ENCODE assay signal across 1 cellular context in the genomic region with DNA sequence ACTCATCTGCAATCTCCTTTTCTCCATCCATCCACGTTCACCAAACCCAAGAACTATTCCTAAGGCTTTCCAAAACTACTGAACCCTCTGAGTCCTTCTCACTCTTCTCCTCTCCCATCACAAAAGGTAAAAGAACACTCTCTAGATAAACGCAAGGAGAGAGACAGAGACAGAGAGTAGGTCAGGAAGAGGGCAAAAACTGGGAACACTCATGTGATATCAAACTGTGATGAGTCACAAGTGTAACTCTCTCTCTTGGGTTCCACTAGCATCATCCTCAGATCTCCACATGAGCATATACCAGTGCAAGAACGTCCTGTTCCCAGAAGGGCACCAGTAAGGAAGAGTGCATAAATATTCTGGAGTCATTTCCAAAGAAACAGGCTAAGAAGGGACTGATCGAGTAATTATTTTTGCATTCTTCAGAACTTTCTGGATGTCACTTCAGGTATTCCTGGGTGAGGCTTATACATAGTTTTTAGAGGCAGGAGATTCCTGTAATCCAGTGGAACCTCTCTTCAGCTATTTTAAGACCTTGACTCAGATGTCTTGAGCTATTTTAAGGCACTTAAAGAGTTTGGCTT.
TF ChIP-seq lines count a peak whose summit lies in the region.

No MANE protein-coding gene starts in this region.

TF ChIP-seq in K562, 482 proteins besides CTCF, POLR2A, EP300 and RAD21 (continues in another document):
- TF ChIP-seq, protein P1, sequence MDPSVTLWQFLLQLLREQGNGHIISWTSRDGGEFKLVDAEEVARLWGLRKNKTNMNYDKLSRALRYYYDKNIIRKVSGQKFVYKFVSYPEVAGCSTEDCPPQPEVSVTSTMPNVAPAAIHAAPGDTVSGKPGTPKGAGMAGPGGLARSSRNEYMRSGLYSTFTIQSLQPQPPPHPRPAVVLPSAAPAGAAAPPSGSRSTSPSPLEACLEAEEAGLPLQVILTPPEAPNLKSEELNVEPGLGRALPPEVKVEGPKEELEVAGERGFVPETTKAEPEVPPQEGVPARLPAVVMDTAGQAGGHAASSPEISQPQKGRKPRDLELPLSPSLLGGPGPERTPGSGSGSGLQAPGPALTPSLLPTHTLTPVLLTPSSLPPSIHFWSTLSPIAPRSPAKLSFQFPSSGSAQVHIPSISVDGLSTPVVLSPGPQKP (CRISPR knock-in tag; IDR thresholded peaks at IDR 0.05) = no peak
- TF ChIP-seq ATF4 (CRISPR knock-in tag; IDR thresholded peaks at IDR 0.05) (no peak), JUND (IDR thresholded peaks at IDR 0.05; ENCODE audit: borderline replicate concordance, low read depth, low read length) (peak; percentile 92), JUND (tag; IDR thresholded peaks at IDR 0.05; ENCODE audit: borderline replicate concordance, low read depth, low read length) (peak; percentile 84; the same call in 2 of the 3 replicates), HDAC1 (IDR thresholded peaks at IDR 0.05) (0 out of 4 replicates have a peak, but pooled peaks of 1 of the 2 experiments have one; percentile 46), NBN (IDR thresholded peaks at IDR 0.05; ENCODE audit: low read depth) (0 out of 2 replicates have a peak, but pooled peaks have one; percentile 25), TAF7 (tag; IDR thresholded peaks at IDR 0.05) (no peak), NCOA6 (IDR thresholded peaks at IDR 0.05) (no peak), ZBTB12 (CRISPR knock-in tag; IDR thresholded peaks at IDR 0.05) (no peak), ZNF175 (CRISPR knock-in tag; IDR thresholded peaks at IDR 0.05; ENCODE audit: low read depth) (no peak), CREB1 (IDR thresholded peaks at IDR 0.05) (no peak), CREB1 (CRISPR knock-in tag; IDR thresholded peaks at IDR 0.05) (no peak), ZBTB8A (IDR thresholded peaks at IDR 0.05; ENCODE audit: partially characterized antibody) (no peak), CTBP1 (IDR thresholded peaks at IDR 0.05; ENCODE audit: borderline replicate concordance) (peak; percentile 69; the same call in 1 of the 2 replicates), ZNF444 (CRISPR knock-in tag; IDR thresholded peaks at IDR 0.05) (no peak), PATZ1 (CRISPR knock-in tag; IDR thresholded peaks at IDR 0.05; ENCODE audit: borderline replicate concordance) (no peak), CEBPG (CRISPR knock-in tag; IDR thresholded peaks at IDR 0.05) (peak; percentile 27; the same call in 1 of the 2 replicates), CEBPG (tag; conservative IDR thresholded peaks at IDR 0.05 in 1 of 2, IDR thresholded peaks at IDR 0.05 in 1 of 2) (no peak), SMARCB1 (IDR thresholded peaks at IDR 0.05; ENCODE audit: insufficient read length, low read depth) (no peak), GABPB2 (CRISPR knock-in tag; conservative IDR thresholded peaks at IDR 0.05) (no peak), FOSL1 (tag; conservative IDR thresholded peaks at IDR 0.05) (peak; percentile 95), PYGO2 (tag; IDR thresholded peaks at IDR 0.05) (no peak), U2AF1 (optimal IDR thresholded peaks at IDR 0.05; ENCODE audit: low read depth, low read length) (no peak), ZNF146 (CRISPR knock-in tag; IDR thresholded peaks at IDR 0.05; ENCODE audit: unreplicated experiment) (no peak), BRD9 (IDR thresholded peaks at IDR 0.05; ENCODE audit: low read depth, partially characterized antibody) (peak; percentile 37), CBFA2T2 (conservative IDR thresholded peaks at IDR 0.05) (no peak), ZNF124 (CRISPR knock-in tag; IDR thresholded peaks at IDR 0.05) (no peak), ZNF263 (CRISPR knock-in tag; IDR thresholded peaks at IDR 0.05; ENCODE audit: borderline replicate concordance) (no peak), ZBTB7A (IDR thresholded peaks at IDR 0.05; ENCODE audit: borderline replicate concordance, control insufficient read depth, low read depth, low read length) (no peak), ZNF12 (CRISPR knock-in tag; IDR thresholded peaks at IDR 0.05) (no peak), SAP30 (IDR thresholded peaks at IDR 0.05; ENCODE audit: borderline replicate concordance, insufficient read depth, low read depth, low read length, poor library complexity, severe bottlenecking) (no peak)
- TF ChIP-seq, protein P2, sequence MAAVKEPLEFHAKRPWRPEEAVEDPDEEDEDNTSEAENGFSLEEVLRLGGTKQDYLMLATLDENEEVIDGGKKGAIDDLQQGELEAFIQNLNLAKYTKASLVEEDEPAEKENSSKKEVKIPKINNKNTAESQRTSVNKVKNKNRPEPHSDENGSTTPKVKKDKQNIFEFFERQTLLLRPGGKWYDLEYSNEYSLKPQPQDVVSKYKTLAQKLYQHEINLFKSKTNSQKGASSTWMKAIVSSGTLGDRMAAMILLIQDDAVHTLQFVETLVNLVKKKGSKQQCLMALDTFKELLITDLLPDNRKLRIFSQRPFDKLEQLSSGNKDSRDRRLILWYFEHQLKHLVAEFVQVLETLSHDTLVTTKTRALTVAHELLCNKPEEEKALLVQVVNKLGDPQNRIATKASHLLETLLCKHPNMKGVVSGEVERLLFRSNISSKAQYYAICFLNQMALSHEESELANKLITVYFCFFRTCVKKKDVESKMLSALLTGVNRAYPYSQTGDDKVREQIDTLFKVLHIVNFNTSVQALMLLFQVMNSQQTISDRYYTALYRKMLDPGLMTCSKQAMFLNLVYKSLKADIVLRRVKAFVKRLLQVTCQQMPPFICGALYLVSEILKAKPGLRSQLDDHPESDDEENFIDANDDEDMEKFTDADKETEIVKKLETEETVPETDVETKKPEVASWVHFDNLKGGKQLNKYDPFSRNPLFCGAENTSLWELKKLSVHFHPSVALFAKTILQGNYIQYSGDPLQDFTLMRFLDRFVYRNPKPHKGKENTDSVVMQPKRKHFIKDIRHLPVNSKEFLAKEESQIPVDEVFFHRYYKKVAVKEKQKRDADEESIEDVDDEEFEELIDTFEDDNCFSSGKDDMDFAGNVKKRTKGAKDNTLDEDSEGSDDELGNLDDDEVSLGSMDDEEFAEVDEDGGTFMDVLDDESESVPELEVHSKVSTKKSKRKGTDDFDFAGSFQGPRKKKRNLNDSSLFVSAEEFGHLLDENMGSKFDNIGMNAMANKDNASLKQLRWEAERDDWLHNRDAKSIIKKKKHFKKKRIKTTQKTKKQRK (IDR thresholded peaks at IDR 0.05; ENCODE audit: borderline replicate concordance, low read depth, low read length) = no peak
- TF ChIP-seq, protein P3, sequence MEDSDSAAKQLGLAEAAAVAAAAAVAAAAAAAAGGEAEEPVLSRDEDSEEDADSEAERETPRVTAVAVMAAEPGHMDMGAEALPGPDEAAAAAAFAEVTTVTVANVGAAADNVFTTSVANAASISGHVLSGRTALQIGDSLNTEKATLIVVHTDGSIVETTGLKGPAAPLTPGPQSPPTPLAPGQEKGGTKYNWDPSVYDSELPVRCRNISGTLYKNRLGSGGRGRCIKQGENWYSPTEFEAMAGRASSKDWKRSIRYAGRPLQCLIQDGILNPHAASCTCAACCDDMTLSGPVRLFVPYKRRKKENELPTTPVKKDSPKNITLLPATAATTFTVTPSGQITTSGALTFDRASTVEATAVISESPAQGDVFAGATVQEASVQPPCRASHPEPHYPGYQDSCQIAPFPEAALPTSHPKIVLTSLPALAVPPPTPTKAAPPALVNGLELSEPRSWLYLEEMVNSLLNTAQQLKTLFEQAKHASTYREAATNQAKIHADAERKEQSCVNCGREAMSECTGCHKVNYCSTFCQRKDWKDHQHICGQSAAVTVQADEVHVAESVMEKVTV (CRISPR knock-in tag; IDR thresholded peaks at IDR 0.05) = no peak
- TF ChIP-seq, protein P4, sequence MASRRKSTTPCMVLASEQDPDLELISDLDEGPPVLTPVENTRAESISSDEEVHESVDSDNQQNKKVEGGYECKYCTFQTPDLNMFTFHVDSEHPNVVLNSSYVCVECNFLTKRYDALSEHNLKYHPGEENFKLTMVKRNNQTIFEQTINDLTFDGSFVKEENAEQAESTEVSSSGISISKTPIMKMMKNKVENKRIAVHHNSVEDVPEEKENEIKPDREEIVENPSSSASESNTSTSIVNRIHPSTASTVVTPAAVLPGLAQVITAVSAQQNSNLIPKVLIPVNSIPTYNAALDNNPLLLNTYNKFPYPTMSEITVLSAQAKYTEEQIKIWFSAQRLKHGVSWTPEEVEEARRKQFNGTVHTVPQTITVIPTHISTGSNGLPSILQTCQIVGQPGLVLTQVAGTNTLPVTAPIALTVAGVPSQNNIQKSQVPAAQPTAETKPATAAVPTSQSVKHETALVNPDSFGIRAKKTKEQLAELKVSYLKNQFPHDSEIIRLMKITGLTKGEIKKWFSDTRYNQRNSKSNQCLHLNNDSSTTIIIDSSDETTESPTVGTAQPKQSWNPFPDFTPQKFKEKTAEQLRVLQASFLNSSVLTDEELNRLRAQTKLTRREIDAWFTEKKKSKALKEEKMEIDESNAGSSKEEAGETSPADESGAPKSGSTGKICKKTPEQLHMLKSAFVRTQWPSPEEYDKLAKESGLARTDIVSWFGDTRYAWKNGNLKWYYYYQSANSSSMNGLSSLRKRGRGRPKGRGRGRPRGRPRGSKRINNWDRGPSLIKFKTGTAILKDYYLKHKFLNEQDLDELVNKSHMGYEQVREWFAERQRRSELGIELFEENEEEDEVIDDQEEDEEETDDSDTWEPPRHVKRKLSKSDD (conservative IDR thresholded peaks at IDR 0.05; ENCODE audit: low read length) = no peak
- TF ChIP-seq, protein P5, sequence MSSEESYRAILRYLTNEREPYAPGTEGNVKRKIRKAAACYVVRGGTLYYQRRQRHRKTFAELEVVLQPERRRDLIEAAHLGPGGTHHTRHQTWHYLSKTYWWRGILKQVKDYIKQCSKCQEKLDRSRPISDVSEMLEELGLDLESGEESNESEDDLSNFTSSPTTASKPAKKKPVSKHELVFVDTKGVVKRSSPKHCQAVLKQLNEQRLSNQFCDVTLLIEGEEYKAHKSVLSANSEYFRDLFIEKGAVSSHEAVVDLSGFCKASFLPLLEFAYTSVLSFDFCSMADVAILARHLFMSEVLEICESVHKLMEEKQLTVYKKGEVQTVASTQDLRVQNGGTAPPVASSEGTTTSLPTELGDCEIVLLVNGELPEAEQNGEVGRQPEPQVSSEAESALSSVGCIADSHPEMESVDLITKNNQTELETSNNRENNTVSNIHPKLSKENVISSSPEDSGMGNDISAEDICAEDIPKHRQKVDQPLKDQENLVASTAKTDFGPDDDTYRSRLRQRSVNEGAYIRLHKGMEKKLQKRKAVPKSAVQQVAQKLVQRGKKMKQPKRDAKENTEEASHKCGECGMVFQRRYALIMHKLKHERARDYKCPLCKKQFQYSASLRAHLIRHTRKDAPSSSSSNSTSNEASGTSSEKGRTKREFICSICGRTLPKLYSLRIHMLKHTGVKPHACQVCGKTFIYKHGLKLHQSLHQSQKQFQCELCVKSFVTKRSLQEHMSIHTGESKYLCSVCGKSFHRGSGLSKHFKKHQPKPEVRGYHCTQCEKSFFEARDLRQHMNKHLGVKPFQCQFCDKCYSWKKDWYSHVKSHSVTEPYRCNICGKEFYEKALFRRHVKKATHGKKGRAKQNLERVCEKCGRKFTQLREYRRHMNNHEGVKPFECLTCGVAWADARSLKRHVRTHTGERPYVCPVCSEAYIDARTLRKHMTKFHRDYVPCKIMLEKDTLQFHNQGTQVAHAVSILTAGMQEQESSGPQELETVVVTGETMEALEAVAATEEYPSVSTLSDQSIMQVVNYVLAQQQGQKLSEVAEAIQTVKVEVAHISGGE (CRISPR knock-in tag; IDR thresholded peaks at IDR 0.05) = no peak
- TF ChIP-seq, protein P6, sequence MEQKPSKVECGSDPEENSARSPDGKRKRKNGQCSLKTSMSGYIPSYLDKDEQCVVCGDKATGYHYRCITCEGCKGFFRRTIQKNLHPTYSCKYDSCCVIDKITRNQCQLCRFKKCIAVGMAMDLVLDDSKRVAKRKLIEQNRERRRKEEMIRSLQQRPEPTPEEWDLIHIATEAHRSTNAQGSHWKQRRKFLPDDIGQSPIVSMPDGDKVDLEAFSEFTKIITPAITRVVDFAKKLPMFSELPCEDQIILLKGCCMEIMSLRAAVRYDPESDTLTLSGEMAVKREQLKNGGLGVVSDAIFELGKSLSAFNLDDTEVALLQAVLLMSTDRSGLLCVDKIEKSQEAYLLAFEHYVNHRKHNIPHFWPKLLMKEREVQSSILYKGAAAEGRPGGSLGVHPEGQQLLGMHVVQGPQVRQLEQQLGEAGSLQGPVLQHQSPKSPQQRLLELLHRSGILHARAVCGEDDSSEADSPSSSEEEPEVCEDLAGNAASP (IDR thresholded peaks at IDR 0.05) = no peak
- TF ChIP-seq, protein P7, sequence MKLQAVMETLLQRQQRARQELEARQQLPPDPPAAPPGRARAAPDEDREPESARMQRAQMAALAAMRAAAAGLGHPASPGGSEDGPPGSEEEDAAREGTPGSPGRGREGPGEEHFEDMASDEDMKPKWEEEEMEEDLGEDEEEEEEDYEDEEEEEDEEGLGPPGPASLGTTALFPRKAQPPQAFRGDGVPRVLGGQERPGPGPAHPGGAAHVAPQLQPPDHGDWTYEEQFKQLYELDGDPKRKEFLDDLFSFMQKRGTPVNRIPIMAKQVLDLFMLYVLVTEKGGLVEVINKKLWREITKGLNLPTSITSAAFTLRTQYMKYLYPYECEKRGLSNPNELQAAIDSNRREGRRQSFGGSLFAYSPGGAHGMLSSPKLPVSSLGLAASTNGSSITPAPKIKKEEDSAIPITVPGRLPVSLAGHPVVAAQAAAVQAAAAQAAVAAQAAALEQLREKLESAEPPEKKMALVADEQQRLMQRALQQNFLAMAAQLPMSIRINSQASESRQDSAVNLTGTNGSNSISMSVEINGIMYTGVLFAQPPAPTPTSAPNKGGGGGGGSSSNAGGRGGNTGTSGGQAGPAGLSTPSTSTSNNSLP (IDR thresholded peaks at IDR 0.05; ENCODE audit: borderline replicate concordance, low read depth, low read length) = 0 out of 2 replicates have a peak, but pooled peaks have one; percentile 46
